Comparison of ENCODE assay signal across 21 cellular contexts in genomic region chr6:45558858-45559257, GRCh38.
DNase-seq lines count a peak whose midpoint lies in the region; ATAC-seq and TF ChIP-seq lines count a peak whose summit lies in the region.
"Had no signal": no experiment of that assay in that cellular context is flagged by ENCODE, and none has a peak within 500 bp of the region (broad histone marks: within the 10 kb centered on the region; RNA-seq: fewer than 3 reads in every experiment).

No MANE protein-coding gene starts in this region.

- no peak overlapping the region for H2AFZ ChIP-seq in SK-N-SH (ENCODE audit: low read depth)

- H3K4me1 ChIP-seq in SK-N-SH (ENCODE audit: control insufficient read depth in 1 of 2, insufficient read depth in 2 of 2, low read depth in 1 of 2, low read length in 1 of 2), result peaks cover 0 to 14% of the 10 kb centered on the region in 2 experiments; a peak in 2 of 4 replicates

- POLR2A ChIA-PET in activated CD8-positive, alpha-beta T cell treated with anti-CD3 and anti-CD28 coated beads for 36 hours (lab: Charles Lee), result no interaction called here
- POLR2A ChIA-PET in SK-N-SH (lab: Yijun Ruan, JAX), result no interaction called here

- H3K36me3 Mint-ChIP-seq in activated T-helper 1 cell treated with anti-CD3 and anti-CD28 coated beads, Interleukin-12 subunit alpha, Interleukin-12 subunit beta, Interleukin-2, Interleukin-4 antibody, amounts not matched to agents 30 ng/mL and 10 ng/mL and 1 ng/mL, durations not matched to agents 14 hours and 24 hours and 36 hours (ENCODE audit: low read depth), result peaks cover 6% of the 10 kb centered on the region
- no peaks in the 10 kb centered on the region for H3K36me3 Mint-ChIP-seq in activated CD8-positive, alpha-beta T cell treated with anti-CD3 and anti-CD28 coated beads for 36 hours (ENCODE audit: low read depth)
- H3K36me3 Mint-ChIP-seq: IgD-negative memory B cell, memory B cell, type B pancreatic cell had no signal

- no peak for TF ChIP-seq CTCF in GM13976 (IDR thresholded peaks at IDR 0.05; ENCODE audit: borderline replicate concordance, control extremely low read depth, extremely low read depth, insufficient read depth, missing control alignments)
- TF ChIP-seq CTCF in activated CD8-positive, alpha-beta T cell treated with anti-CD3 and anti-CD28 coated beads for 36 hours (IDR thresholded peaks at IDR 0.05), result no peak
- TF ChIP-seq CTCF in SK-N-SH (IDR thresholded peaks at IDR 0.05), result no peak

- H3K4me3 Mint-ChIP-seq in activated T-helper 1 cell treated with anti-CD3 and anti-CD28 coated beads, Interleukin-12 subunit alpha, Interleukin-12 subunit beta, Interleukin-2, Interleukin-4 antibody, amounts not matched to agents 30 ng/mL and 10 ng/mL and 1 ng/mL, durations not matched to agents 14 hours and 24 hours and 36 hours, result peak overlapping the region; percentile 12
- H3K4me3 Mint-ChIP-seq in activated CD8-positive, alpha-beta T cell treated with anti-CD3 and anti-CD28 coated beads for 36 hours, result no peak overlapping the region
- H3K4me3 Mint-ChIP-seq: HFFc6, immature natural killer cell, memory B cell, type B pancreatic cell had no signal

- CTCF ChIA-PET in activated CD8-positive, alpha-beta T cell treated with anti-CD3 and anti-CD28 coated beads for 36 hours (lab: Charles Lee), result no interaction called here
- CTCF ChIA-PET in SK-N-SH (lab: Yijun Ruan, JAX), result no interaction called here

- no peaks in the 10 kb centered on the region for H3K27me3 ChIP-seq in SK-N-SH (ENCODE audit: insufficient read depth)

- peaks cover 7% of the 10 kb centered on the region for H3K27me3 Mint-ChIP-seq in activated T-helper 1 cell treated with anti-CD3 and anti-CD28 coated beads, Interleukin-12 subunit alpha, Interleukin-12 subunit beta, Interleukin-2, Interleukin-4 antibody, amounts not matched to agents 30 ng/mL and 10 ng/mL and 1 ng/mL, durations not matched to agents 14 hours and 24 hours and 36 hours (ENCODE audit: insufficient read depth)
- no peaks in the 10 kb centered on the region for H3K27me3 Mint-ChIP-seq in activated CD8-positive, alpha-beta T cell treated with anti-CD3 and anti-CD28 coated beads for 36 hours

- no peak overlapping the region for H3K4me3 ChIP-seq in SK-N-SH (ENCODE audit: low read depth in 2 of 2, low read length in 1 of 2)

- peak overlapping the region; percentile 37 for H3K27ac Mint-ChIP-seq in activated T-helper 1 cell treated with anti-CD3 and anti-CD28 coated beads, Interleukin-12 subunit alpha, Interleukin-12 subunit beta, Interleukin-2, Interleukin-4 antibody, amounts not matched to agents 30 ng/mL and 10 ng/mL and 1 ng/mL, durations not matched to agents 14 hours and 24 hours and 36 hours
- no peak overlapping the region for H3K27ac Mint-ChIP-seq in activated CD8-positive, alpha-beta T cell treated with anti-CD3 and anti-CD28 coated beads for 36 hours
- H3K27ac Mint-ChIP-seq: HFFc6, IgD-negative memory B cell, memory B cell, type B pancreatic cell had no signal

- intact Hi-C loops in activated T-helper 1 cell treated with anti-CD3 and anti-CD28 coated beads, Interleukin-12 subunit alpha, Interleukin-12 subunit beta, Interleukin-2, Interleukin-4 antibody, amounts not matched to agents 30 ng/mL and 10 ng/mL and 1 ng/mL, durations not matched to agents 14 hours and 24 hours and 36 hours (cut with micrococcal nuclease), result loop anchor here (1.0 to 2.0 kb wide), 5 partner anchors 26 to 365 kb away; no protein-coding TSS in a partner anchor
- intact Hi-C loops in activated CD8-positive, alpha-beta T cell treated with anti-CD3 and anti-CD28 coated beads for 36 hours (cut with micrococcal nuclease), result no loop called here

- H3K36me3 ChIP-seq in SK-N-SH (replicated peaks in 1 of 2; ENCODE audit: control insufficient read depth in 1 of 2, insufficient read depth in 2 of 2, low read length in 1 of 2), result no peaks in the 10 kb centered on the region

- H3F3A ChIP-seq in SK-N-SH (replicated peaks; ENCODE audit: insufficient read depth), result peaks cover 2% of the 10 kb centered on the region

- peaks cover 53% of the 10 kb centered on the region for H3K4me1 Mint-ChIP-seq in activated T-helper 1 cell treated with anti-CD3 and anti-CD28 coated beads, Interleukin-12 subunit alpha, Interleukin-12 subunit beta, Interleukin-2, Interleukin-4 antibody, amounts not matched to agents 30 ng/mL and 10 ng/mL and 1 ng/mL, durations not matched to agents 14 hours and 24 hours and 36 hours (ENCODE audit: low read depth)
- H3K4me1 Mint-ChIP-seq in activated CD8-positive, alpha-beta T cell treated with anti-CD3 and anti-CD28 coated beads for 36 hours (ENCODE audit: low read depth), result peaks cover 10% of the 10 kb centered on the region

- H3K79me2 ChIP-seq in SK-N-SH (ENCODE audit: insufficient read depth), result no peaks in the 10 kb centered on the region

- DNase-seq in GM13976 (ENCODE audit: low spot score) (peak; percentile 24), NCI-H1417 (lab: John Stamatoyannopoulos, UW) (no peak), SK-N-SH (no peak)
- DNase-seq in activated T-helper 1 cell treated with anti-CD3 and anti-CD28 coated beads, Interleukin-12 subunit alpha, Interleukin-12 subunit beta, Interleukin-2, Interleukin-4 antibody, amounts not matched to agents 30 ng/mL and 10 ng/mL and 1 ng/mL, durations not matched to agents 14 hours and 24 hours and 36 hours (ENCODE audit: low spot score), result no peak
- no peak for DNase-seq in activated CD8-positive, alpha-beta T cell treated with anti-CD3 and anti-CD28 coated beads for 36 hours
- DNase-seq: activated CD8-positive, alpha-beta memory T cell treated with anti-CD3 and anti-CD28 coated beads for 24 hours; DMS79; HFFc6; immature natural killer cell; NCI-H1105; NCI-H2227 treated with DMSO at 0.1 percent for 48 hours; SHP77; stimulated activated CD8-positive, alpha-beta memory T cell treated with anti-CD3 and anti-CD28 coated beads, Interleukin-4, amount 100 ng/mL, for 48 hours; T1000 had no signal

- in situ Hi-C loops in GM13976 (cut with MboI; ENCODE audit: low sequenced_read_pairs, unreplicated experiment), result no loop called here

- no peak overlapping the region for H3K4me2 ChIP-seq in SK-N-SH

- H3K9me2 ChIP-seq in SK-N-SH, result no peaks in the 10 kb centered on the region

- no peaks in the 10 kb centered on the region for H3K9me3 ChIP-seq in SK-N-SH

- ATAC-seq in GM18867 (IDR thresholded peaks at IDR 0.05; ENCODE audit: unreplicated experiment) (peak; percentile 78), HG02610 (IDR thresholded peaks at IDR 0.05; ENCODE audit: unreplicated experiment) (peak; percentile 77), HG02870 (IDR thresholded peaks at IDR 0.05; ENCODE audit: unreplicated experiment) (no peak)
- ATAC-seq in activated CD8-positive, alpha-beta T cell treated with anti-CD3 and anti-CD28 coated beads for 36 hours, result no peak

- TF ChIP-seq EP300 in SK-N-SH (IDR thresholded peaks at IDR 0.05; ENCODE audit: borderline replicate concordance in 1 of 2, low read depth in 1 of 2, low read length in 1 of 2), result no peak

- no peak overlapping the region for H3K27ac ChIP-seq in SK-N-SH (ENCODE audit: low read depth in 2 of 2, low read length in 1 of 2)
- H3K27ac ChIP-seq: C4-2B had no signal

- no peaks in the 10 kb centered on the region for H4K20me1 ChIP-seq in SK-N-SH (ENCODE audit: insufficient read depth)

- no peak for TF ChIP-seq RAD21 in SK-N-SH (IDR thresholded peaks at IDR 0.05; ENCODE audit: low read length)

- H3K9ac ChIP-seq in SK-N-SH, result no peak overlapping the region

- peaks cover 8% of the 10 kb centered on the region for H3K9me3 Mint-ChIP-seq in activated T-helper 1 cell treated with anti-CD3 and anti-CD28 coated beads, Interleukin-12 subunit alpha, Interleukin-12 subunit beta, Interleukin-2, Interleukin-4 antibody, amounts not matched to agents 30 ng/mL and 10 ng/mL and 1 ng/mL, durations not matched to agents 14 hours and 24 hours and 36 hours
- H3K9me3 Mint-ChIP-seq in activated CD8-positive, alpha-beta T cell treated with anti-CD3 and anti-CD28 coated beads for 36 hours, result no peaks in the 10 kb centered on the region
- H3K9me3 Mint-ChIP-seq: HFFc6, IgD-negative memory B cell, immature natural killer cell, memory B cell, type B pancreatic cell had no signal

TF ChIP-seq in SK-N-SH, 30 proteins besides CTCF, POLR2A, EP300 and RAD21 (continues in another document):
- TF ChIP-seq ZBTB33 (IDR thresholded peaks at IDR 0.05; ENCODE audit: borderline replicate concordance, low read depth), result no peak

Comparison
In these comparisons a context has a peak if more than half of its experiments do, and no peak if none do; other contexts are left out.
1. ATAC-seq: peak in GM18867 (single experiment) and HG02610 (single experiment); none in activated CD8-positive, alpha-beta T cell treated with anti-CD3 and anti-CD28 coated beads for 36 hours (single experiment) and HG02870 (single experiment).